Comparison of ENCODE assay signal across 11 cellular contexts in the genomic region with DNA sequence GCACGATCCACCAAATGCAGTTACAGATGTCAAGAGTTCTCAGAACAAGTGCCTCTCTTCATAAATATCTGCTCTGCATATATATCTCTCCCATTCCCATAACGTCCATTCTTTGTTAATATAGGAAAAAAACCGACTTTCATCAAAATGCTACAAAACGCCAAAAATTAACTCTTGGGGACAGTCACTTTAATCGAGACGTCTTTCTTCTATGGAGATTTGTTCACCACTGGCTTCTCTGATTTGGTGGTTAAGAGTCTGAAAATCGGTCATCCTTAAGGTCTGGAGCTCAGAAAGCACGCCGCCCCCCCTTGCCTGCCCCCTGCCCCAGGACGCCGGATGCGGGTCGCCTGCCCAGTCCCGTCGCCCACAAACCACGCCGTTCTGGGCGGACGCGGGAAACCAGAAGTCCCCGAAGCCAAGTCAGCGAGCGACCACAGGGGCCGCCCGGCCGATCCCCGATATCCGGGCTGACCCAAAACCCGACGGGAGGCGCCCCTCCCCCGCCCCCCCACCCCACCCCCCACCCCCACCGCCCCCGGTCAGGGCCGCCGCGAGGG.
DNase-seq lines count a peak whose midpoint lies in the region; ATAC-seq and TF ChIP-seq lines count a peak whose summit lies in the region.
"Had no signal": no experiment of that assay in that cellular context is flagged by ENCODE, and none has a peak within 500 bp of the region (broad histone marks: within the 10 kb centered on the region; RNA-seq: fewer than 3 reads in every experiment).

No MANE protein-coding gene starts in this region.

- TF ChIP-seq POLR2A in heart left ventricle (IDR thresholded peaks at IDR 0.05), result no peak

- intact Hi-C loops in heart left ventricle (cut with DNase I) (no loop called here), cardiac septum (cut with DNase I) (no loop called here), mucosa of descending colon (cut with DNase I, micrococcal nuclease) (no loop called here)

- ATAC-seq in heart left ventricle, result no peak
- ATAC-seq in mucosa of descending colon, result no peak

- H3K27me3 ChIP-seq in heart left ventricle, result peaks cover 25 to 88% (median 53%) of the 10 kb centered on the region in 9 donors

- DNase-seq in heart left ventricle (no peak), cardiac septum (ENCODE audit: low spot score) (no peak), cerebellum (ENCODE audit: low spot score) (peak; percentile 21), mucosa of descending colon (peak in 2 of 3 donors; percentile 10 to 41), NCI-H1930 (lab: John Stamatoyannopoulos, UW) (no peak), midbrain (lab: John Stamatoyannopoulos, UW) (no peak)
- no peak for DNase-seq in activated CD8-positive, alpha-beta memory T cell treated with anti-CD3 and anti-CD28 coated beads, Interleukin-2, amount 50 U/mL, for 48 hours
- DNase-seq: Karpas-422 had no signal

- H3K4me3 ChIP-seq in heart left ventricle (peak overlapping the region in 9 of 12 donors; percentile 36 to 59 (median 47)), mucosa of descending colon (no peak overlapping the region), urinary bladder (ENCODE audit: low read depth, low read length) (peak overlapping the region; percentile 59)

- H3K9me3 ChIP-seq in heart left ventricle, result no peaks in the 10 kb centered on the region
- no peaks in the 10 kb centered on the region for H3K9me3 ChIP-seq in mucosa of descending colon
- H3K9me3 ChIP-seq: neutrophil had no signal

- H3K4me1 ChIP-seq in heart left ventricle, result peaks cover 0 to 28% (median 7%) of the 10 kb centered on the region in 12 donors
- peaks cover 9% of the 10 kb centered on the region for H3K4me1 ChIP-seq in mucosa of descending colon (ENCODE audit: low read depth)
- H3K4me1 ChIP-seq in urinary bladder (ENCODE audit: insufficient read depth), result no peaks in the 10 kb centered on the region

- WGBS in heart left ventricle, 4 donors, result 3 to 6% (median 4%) methylated on average over 27 to 37 of the region's 37 CpGs
- 3% methylated on average over 34 of the region's 37 CpGs for WGBS in urinary bladder

- TF ChIP-seq CTCF in heart left ventricle (IDR thresholded peaks at IDR 0.05) (no peak), mucosa of descending colon (IDR thresholded peaks at IDR 0.05) (no peak)

- H3K27ac ChIP-seq in heart left ventricle, result no peak overlapping the region
- H3K27ac ChIP-seq in urinary bladder (ENCODE audit: low read depth), result no peak overlapping the region
- H3K27ac ChIP-seq: neutrophil, RWPE1 had no signal

- no peaks in the 10 kb centered on the region for H3K36me3 ChIP-seq in heart left ventricle
- no peaks in the 10 kb centered on the region for H3K36me3 ChIP-seq in mucosa of descending colon (ENCODE audit: low read depth)
- H3K36me3 ChIP-seq in urinary bladder (ENCODE audit: insufficient read depth), result no peaks in the 10 kb centered on the region
- H3K36me3 ChIP-seq: neutrophil had no signal

Comparison
In these comparisons a context has a peak if more than half of its experiments do, and no peak if none do; other contexts are left out.
1. DNase-seq: peak in cerebellum (single experiment) and mucosa of descending colon (2 of 3); none in heart left ventricle (0 of 5), cardiac septum (single experiment), NCI-H1930 (0 of 2), activated CD8-positive, alpha-beta memory T cell treated with anti-CD3 and anti-CD28 coated beads, Interleukin-2, amount 50 U/mL, for 48 hours (single experiment) and midbrain (single experiment).